In the genomic region with DNA sequence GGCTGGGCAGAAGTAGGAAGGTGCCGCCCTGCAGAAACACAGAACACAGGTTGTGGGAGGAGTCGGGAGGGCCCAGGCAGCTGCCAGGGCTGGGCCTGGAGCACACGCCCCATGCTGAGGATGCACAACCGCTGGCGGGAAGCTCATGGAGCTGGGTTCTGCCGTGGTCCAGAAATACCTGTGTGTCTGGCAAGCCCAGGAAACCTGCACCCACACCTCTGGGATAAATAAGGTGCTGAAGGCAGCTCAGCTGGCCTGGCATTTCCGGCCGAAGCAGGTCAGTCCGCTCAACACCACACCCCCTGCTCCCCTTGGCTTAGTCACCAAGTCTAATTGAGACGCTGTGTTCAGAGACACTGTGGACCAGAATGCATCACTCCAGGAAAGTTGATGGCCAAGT, we compare ENCODE assay signal across 18 cellular contexts. TPM values are rescaled to one million over a fixed set of nuclear protein-coding genes. Genes with fewer than 3 reads are reported as not detected.
A peak's percentile ranks its signal among the peaks of the same experiment; 100 is the strongest.
DNase-seq lines count a peak whose midpoint lies in the region; ATAC-seq, FAIRE-seq and TF ChIP-seq lines count a peak whose summit lies in the region.
"Had no signal": no experiment of that assay in that cellular context is flagged by ENCODE, and none has a peak within 500 bp of the region (broad histone marks: within the 10 kb centered on the region; RNA-seq: fewer than 3 reads in every experiment).

No MANE protein-coding gene starts in this region.

- peak; percentile 36 for DNase-seq in HT1080 (ENCODE audit: low read depth)
- DNase-seq in NCI-H345 (lab: John Stamatoyannopoulos, UW), result peak; percentile 83
- peak; percentile 86 for DNase-seq in bronchial epithelial cell (ENCODE audit: low read depth)
- DNase-seq in small intestine, result peak; percentile 75
- no peak for DNase-seq in activated CD4-positive, CD25-positive, alpha-beta regulatory T cell treated with anti-CD3 and anti-CD28 coated beads, Interleukin-2, amount 50 U/mL, for 72 hours
- no peak for DNase-seq in Caco-2
- DNase-seq: activated B cell treated with CpG ODN at 0.5 μM for 24 hours; activated effector memory CD4-positive, alpha-beta T cell treated with anti-CD3 and anti-CD28 coated beads, Interleukin-2, amount 50 U/mL, for 16 hours; anterior cingulate cortex; DMS79 treated with DMSO at 0.1 percent for 48 hours; occipital lobe; stimulated activated CD4-positive, alpha-beta T cell treated with anti-CD3 and anti-CD28 coated beads, Interleukin-2, amount 100 ng/mL, for 48 hours; T-helper 1 cell had no signal

- FAIRE-seq in bronchial epithelial cell (lab: Jason Lieb, UNC) (peak; percentile 94), small intestine (lab: Jason Lieb, UNC) (no peak)
- FAIRE-seq: endothelial cell of umbilical vein, H54, islet of Langerhans had no signal

- no peaks in the 10 kb centered on the region for H3K9me3 Mint-ChIP-seq in Caco-2 (ENCODE audit: unreplicated experiment)
- H3K9me3 Mint-ChIP-seq: activated B cell treated with CpG ODN at 0.5 μM for 24 hours had no signal

- H3K27me3 Mint-ChIP-seq in Caco-2 (ENCODE audit: insufficient read depth, unreplicated experiment), result no peaks in the 10 kb centered on the region
- H3K27me3 Mint-ChIP-seq: activated B cell treated with CpG ODN at 0.5 μM for 24 hours had no signal

- POLR2A ChIA-PET in Caco-2 (lab: Charles Lee), result no interaction called here

- H3K4me1 Mint-ChIP-seq in Caco-2 (ENCODE audit: low read depth, unreplicated experiment), result no peaks in the 10 kb centered on the region

- no peaks in the 10 kb centered on the region for H3K36me3 Mint-ChIP-seq in Caco-2 (ENCODE audit: insufficient read depth, unreplicated experiment)

- no TSS peak for BruUV-seq in Caco-2 (replicated peaks; lab: Mats Ljungman, UMichigan)

- H3K27ac ChIP-seq in small intestine (ENCODE audit: low read depth in 1 of 2, low read length in 1 of 2), result peak overlapping the region in 1 of 2 donors; percentile 23
- H3K27ac ChIP-seq: BLaER1 treated with 17β-estradiol and CSF1 and Interleukin-3, amounts not matched to agents 10 nM and 100 nM had no signal

- CTCF ChIA-PET in Caco-2 (lab: Charles Lee), result interaction anchor here (1.1 to 1.4 kb wide), 2 partner anchors 65 to 93 kb away, joined by 3 to 4 read pairs; a partner anchor contains a TSS

- H3K27me3 ChIP-seq in bronchial epithelial cell (ENCODE audit: control insufficient read depth, insufficient read depth, low read length) (no peaks in the 10 kb centered on the region), small intestine (ENCODE audit: control insufficient read depth in 2 of 2, insufficient read depth in 2 of 2, low read length in 2 of 2) (no peaks in the 10 kb centered on the region), Caco-2 (replicated peaks; ENCODE audit: control insufficient read depth, insufficient read depth, low read length) (no peaks in the 10 kb centered on the region)

- H3K4me3 Mint-ChIP-seq in Caco-2 (ENCODE audit: unreplicated experiment), result no peak overlapping the region
- H3K4me3 Mint-ChIP-seq: activated B cell treated with CpG ODN at 0.5 μM for 24 hours had no signal

- ATAC-seq in HG02678 (IDR thresholded peaks at IDR 0.05; ENCODE audit: unreplicated experiment), result no peak

- intact Hi-C loops in Caco-2 (cut with micrococcal nuclease; ENCODE audit: unreplicated experiment), result no loop called here

- H3K4me1 ChIP-seq in small intestine (ENCODE audit: control insufficient read depth in 2 of 2, insufficient read depth in 1 of 2, low read depth in 1 of 2, low read length in 1 of 2) (peaks cover 0 to 3% of the 10 kb centered on the region in 2 donors), Caco-2 (no peaks in the 10 kb centered on the region)

- H3K9me3 ChIP-seq in small intestine (ENCODE audit: control insufficient read depth, low read depth) (no peaks in the 10 kb centered on the region), Caco-2 (no peaks in the 10 kb centered on the region)
- H3K9me3 ChIP-seq: BLaER1 treated with 17β-estradiol and CSF1 and Interleukin-3, amounts not matched to agents 10 nM and 100 nM had no signal

- H3K27ac Mint-ChIP-seq in Caco-2 (ENCODE audit: unreplicated experiment), result no peak overlapping the region
- H3K27ac Mint-ChIP-seq: activated B cell treated with CpG ODN at 0.5 μM for 24 hours had no signal

- 11 to 70% (median 28%) methylated on average over 10 of the region's 10 CpGs for WGBS in small intestine, 3 donors

- H3K4me3 ChIP-seq in bronchial epithelial cell (ENCODE audit: low read depth, low read length) (no peak overlapping the region), small intestine (ENCODE audit: low read depth in 1 of 2, low read length in 2 of 2) (no peak overlapping the region), Caco-2 (ENCODE audit: low read depth, low read length) (no peak overlapping the region)
- H3K4me3 ChIP-seq: BLaER1 treated with 17β-estradiol and CSF1 and Interleukin-3, amounts not matched to agents 10 nM and 100 nM had no signal

- TF ChIP-seq CTCF in bronchial epithelial cell (IDR thresholded peaks at IDR 0.05; ENCODE audit: insufficient read depth, low read length, severe bottlenecking), result no peak
- no peak for TF ChIP-seq CTCF in Caco-2 (IDR thresholded peaks at IDR 0.05; ENCODE audit: insufficient read depth in 1 of 2, low read depth in 1 of 2, low read length in 1 of 2, severe bottlenecking in 1 of 2, unreplicated experiment in 1 of 2)

- H3K36me3 ChIP-seq in bronchial epithelial cell (ENCODE audit: control insufficient read depth, insufficient read depth, low read length) (no peaks in the 10 kb centered on the region), small intestine (ENCODE audit: control insufficient read depth in 2 of 2, insufficient read depth in 2 of 2, low read length in 2 of 2) (no peaks in the 10 kb centered on the region), Caco-2 (ENCODE audit: control insufficient read depth, insufficient read depth, low read length) (no peaks in the 10 kb centered on the region)
- H3K36me3 ChIP-seq: BLaER1 treated with 17β-estradiol and CSF1 and Interleukin-3, amounts not matched to agents 10 nM and 100 nM had no signal

RNA-seq across cellular contexts. Expression of a gene that starts 32.1 kb away (rescaled TPM):
- total RNA-seq in HT1080 (2014; rRNA removed; shearing (Covaris generic)), result 32.2 and 33.3 TPM in 2 replicates
- 18.1 and 21.1 TPM in 2 replicates for polyA plus RNA-seq in HT1080 (2015; cell fraction: cytosol; rRNA removed)
- 7.4 and 8.7 TPM in 2 replicates for polyA plus RNA-seq in HT1080 (2015; cell fraction: nucleus; rRNA removed)
- total RNA-seq in bronchial epithelial cell, result 107 and 181 TPM in 2 replicates
- polyA plus RNA-seq in small intestine, result 10 to 100 TPM; 20.3 to 24.8 (median 24.0) TPM
- total RNA-seq in Caco-2 (2022), result 17.1 and 17.5 TPM in 2 replicates

RNA-seq across cellular contexts. Expression of a gene that starts 54.2 kb away (rescaled TPM):
- total RNA-seq in HT1080 (2014; rRNA removed; shearing (Covaris generic)), result 68.9 and 72.2 TPM in 2 replicates
- 69.1 and 72.1 TPM in 2 replicates for polyA plus RNA-seq in HT1080 (2015; cell fraction: cytosol; rRNA removed)
- 146 and 159 TPM in 2 replicates for polyA plus RNA-seq in HT1080 (2015; cell fraction: nucleus; rRNA removed)
- total RNA-seq in bronchial epithelial cell (131 and 142 TPM in 2 replicates), Caco-2 (2022) (89.2 and 102 TPM in 2 replicates)
- 10 to 100 TPM; 29.2 to 50.6 (median 33.1) TPM for polyA plus RNA-seq in small intestine

Comparison
In these comparisons a context has a peak if more than half of its experiments do, and no peak if none do; other contexts are left out.
1. DNase-seq: peak in HT1080 (single experiment), NCI-H345 (single experiment), bronchial epithelial cell (single experiment) and small intestine (single experiment); none in activated CD4-positive, CD25-positive, alpha-beta regulatory T cell treated with anti-CD3 and anti-CD28 coated beads, Interleukin-2, amount 50 U/mL, for 72 hours (single experiment) and Caco-2 (0 of 2).